Comparison of ENCODE assay signal across 24 cellular contexts in the genomic region with DNA sequence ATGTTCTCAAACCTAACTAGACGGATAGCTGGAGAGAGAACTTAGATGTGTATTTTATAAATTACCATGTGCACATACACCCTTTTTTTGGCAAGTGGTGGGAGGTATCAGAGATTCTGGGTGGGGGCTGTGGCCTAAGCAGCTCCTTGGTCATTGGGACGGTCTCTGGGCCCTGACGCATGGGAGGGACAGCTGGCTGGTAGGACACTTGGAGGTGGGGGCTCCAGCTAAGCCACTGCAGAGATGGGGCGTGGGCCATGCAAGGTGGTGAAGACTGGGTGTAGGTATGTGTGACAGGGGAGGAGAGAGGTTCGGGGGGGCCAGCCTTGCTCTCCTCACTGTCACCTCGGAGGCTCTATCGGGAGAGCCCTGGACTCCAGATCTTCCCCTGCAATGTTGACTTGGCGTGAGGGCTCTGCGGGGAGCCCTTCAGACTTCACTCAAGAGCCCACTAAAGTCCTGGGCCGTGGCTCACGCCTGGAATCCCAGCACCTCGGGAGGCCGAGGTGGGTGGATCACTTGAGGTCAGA. TPM values are rescaled to one million over a fixed set of nuclear protein-coding genes. Genes with fewer than 3 reads are reported as not detected.
"Had no signal": no experiment of that assay in that cellular context is flagged by ENCODE, and none has a peak within 500 bp of the region (broad histone marks: within the 10 kb centered on the region; RNA-seq: fewer than 3 reads in every experiment).

No MANE protein-coding gene starts in this region.

- H3K4me3 ChIP-seq: adrenal gland, breast epithelium had no signal

- H3K27ac Mint-ChIP-seq: activated CD8-positive, alpha-beta T cell treated with anti-CD3 and anti-CD28 coated beads for 36 hours; activated naive CD8-positive, alpha-beta T cell treated with anti-CD3 and anti-CD28 coated beads, Interleukin-2, amount 10 ng/mL, durations not matched to agents 7 days and 5 days; activated T-cell treated with anti-CD3 and anti-CD28 coated beads, Interleukin-2, amount 50 U/mL, for 72 hours; activated T-helper 2 cell treated with anti-CD3 and anti-CD28 coated beads, Interferon-gamma antibody, Interleukin-2, Interleukin-4, amounts not matched to agents 10 μg/mL and 5 μg/mL and 100 μg/mL, durations not matched to agents 14 hours and 24 hours and 36 hours; T-helper 1 cell treated with Interleukin-12 subunit alpha and Interleukin-12 subunit beta and Interleukin-4 antibody, amounts not matched to agents 30 μg/mL and 1 μg/mL, for 36 hours had no signal

- H3K36me3 Mint-ChIP-seq: activated naive CD8-positive, alpha-beta T cell treated with anti-CD3 and anti-CD28 coated beads, Interleukin-2, amount 10 ng/mL, durations not matched to agents 7 days and 5 days had no signal

- H3K36me3 ChIP-seq: adrenal gland, breast epithelium had no signal

- H3K27me3 ChIP-seq: adrenal gland, breast epithelium had no signal

- H3K4me3 Mint-ChIP-seq: activated CD8-positive, alpha-beta T cell treated with anti-CD3 and anti-CD28 coated beads for 36 hours; activated naive CD8-positive, alpha-beta T cell treated with anti-CD3 and anti-CD28 coated beads, Interleukin-2, amount 10 ng/mL, durations not matched to agents 7 days and 5 days; activated T-cell treated with anti-CD3 and anti-CD28 coated beads, Interleukin-2, amount 50 U/mL, for 72 hours; T-helper 1 cell treated with Interleukin-12 subunit alpha and Interleukin-12 subunit beta and Interleukin-4 antibody, amounts not matched to agents 30 μg/mL and 1 μg/mL, for 36 hours had no signal

- H3K9me3 ChIP-seq: adrenal gland, breast epithelium had no signal

- H3K27me3 Mint-ChIP-seq: activated naive CD8-positive, alpha-beta T cell treated with anti-CD3 and anti-CD28 coated beads, Interleukin-2, amount 10 ng/mL, durations not matched to agents 7 days and 5 days had no signal

- DNase-seq: activated CD4-positive, alpha-beta T cell treated with anti-CD3 and anti-CD28 coated beads for 4 hours; activated CD8-positive, alpha-beta memory T cell treated with anti-CD3 and anti-CD28 coated beads, Interleukin-2, amount 50 U/mL, for 4 hours; activated CD8-positive, alpha-beta T cell treated with anti-CD3 and anti-CD28 coated beads for 36 hours; activated naive CD4-positive, alpha-beta T cell treated with anti-CD3 and anti-CD28 coated beads, Interleukin-2, amount 50 U/mL, for 16 hours; activated naive CD8-positive, alpha-beta T cell treated with anti-CD3 and anti-CD28 coated beads, Interleukin-2, amount 10 ng/mL, durations not matched to agents 7 days and 5 days; activated T-cell treated with anti-CD3 and anti-CD28 coated beads, Interleukin-2, amount 50 U/mL, for 72 hours; adrenal gland; anterior cingulate cortex; KBM-7; MV-4-11; NCI-H1105; NCI-H1436; NCI-H1694 treated with DMSO at 0.1 percent for 48 hours; NCI-H2029 treated with DMSO at 0.1 percent for 48 hours; NCI-H345; NCI-H510A; NCI-H526 treated with DMSO at 0.1 percent for 48 hours; NCI-H82; RPMI8226; SHP77 had no signal

- H3K9me3 Mint-ChIP-seq: activated CD8-positive, alpha-beta T cell treated with anti-CD3 and anti-CD28 coated beads for 36 hours; activated T-helper 2 cell treated with anti-CD3 and anti-CD28 coated beads, Interferon-gamma antibody, Interleukin-2, Interleukin-4, amounts not matched to agents 10 μg/mL and 5 μg/mL and 100 μg/mL, durations not matched to agents 14 hours and 24 hours and 36 hours had no signal

RNA-seq across cellular contexts. Expression of a gene that starts 17.1 kb away (rescaled TPM):
- total RNA-seq: activated naive CD8-positive, alpha-beta T cell treated with anti-CD3 and anti-CD28 coated beads, Interleukin-2, amount 10 ng/mL, durations not matched to agents 7 days and 5 days; activated T-helper 2 cell treated with anti-CD3 and anti-CD28 coated beads, Interferon-gamma antibody, Interleukin-2, Interleukin-4, amounts not matched to agents 10 μg/mL and 5 μg/mL and 100 μg/mL, durations not matched to agents 14 hours and 24 hours and 36 hours; OCI-LY7 had no signal
